16 cellular contexts compared by ENCODE assay signal in the genomic region with DNA sequence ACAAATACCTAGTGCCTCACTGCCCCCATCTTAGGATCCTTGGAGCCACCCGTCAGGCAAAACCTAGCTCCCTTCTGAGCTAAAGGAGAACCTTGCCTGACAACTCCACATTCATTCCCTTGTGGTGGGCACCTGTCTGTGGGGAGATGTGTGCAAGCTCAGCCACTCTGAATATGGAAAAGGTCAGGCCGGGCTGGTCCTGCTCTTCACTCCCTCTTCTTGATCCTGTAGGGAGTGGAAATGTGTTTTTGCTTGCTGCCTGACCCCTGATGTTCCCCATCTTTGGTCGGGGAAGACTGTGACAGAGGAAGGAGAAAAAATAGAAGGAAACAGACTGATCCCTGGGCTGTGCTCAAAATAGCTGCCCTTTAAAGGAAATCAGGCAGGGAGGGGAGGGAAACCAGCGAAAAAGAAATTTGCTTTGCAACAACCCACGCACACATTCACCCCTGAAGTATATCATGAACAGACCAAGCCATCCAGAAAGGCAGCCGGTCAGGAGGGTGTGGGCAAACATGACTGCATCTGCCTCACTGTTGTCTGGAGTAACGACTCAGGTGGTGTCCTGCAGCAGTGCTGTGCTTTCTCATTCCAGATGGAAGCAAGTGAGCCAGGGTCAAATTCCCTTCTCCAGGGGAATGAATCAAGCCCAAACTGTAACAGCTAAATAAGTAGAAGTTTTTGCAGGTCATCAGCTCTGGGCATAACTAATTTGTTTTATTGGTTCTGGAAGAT.
A peak's percentile ranks its signal among the peaks of the same experiment; 100 is the strongest.
DNase-seq lines count a peak whose midpoint lies in the region; ATAC-seq, FAIRE-seq and TF ChIP-seq lines count a peak whose summit lies in the region.
"Had no signal": no experiment of that assay in that cellular context is flagged by ENCODE, and none has a peak within 500 bp of the region (broad histone marks: within the 10 kb centered on the region; RNA-seq: fewer than 3 reads in every experiment).

No MANE protein-coding gene starts in this region.

- FAIRE-seq in bronchial epithelial cell (lab: Jason Lieb, UNC): no peak
- FAIRE-seq: A549, endometrium had no signal

- peaks cover 3% of the 10 kb centered on the region for H3K36me3 ChIP-seq in bronchial epithelial cell (ENCODE audit: control insufficient read depth, insufficient read depth, low read length)
- no peaks in the 10 kb centered on the region for H3K36me3 ChIP-seq in kidney epithelial cell (ENCODE audit: control insufficient read depth, insufficient read depth, low read length)
- peaks cover 0 to 7% (median 0%) of the 10 kb centered on the region in 3 donors for H3K36me3 ChIP-seq in tibial artery
- H3K36me3 ChIP-seq: MG63 had no signal

- H3K27ac ChIP-seq in tibial artery: peak overlapping the region; percentile 26 to 59
- H3K27ac ChIP-seq: A549, SJSA1, upper lobe of left lung had no signal

- DNase-seq in NCI-H345 (lab: John Stamatoyannopoulos, UW) (peak; percentile 14), NCI-H345 treated with DMSO at 0.1 percent for 48 hours (lab: John Stamatoyannopoulos, UW; ENCODE audit: unreplicated experiment) (no peak), bronchial epithelial cell (ENCODE audit: low read depth) (peak; percentile 10), kidney epithelial cell (ENCODE audit: low read depth) (peak; percentile 7), tibial artery (no peak), cortex of kidney (lab: John Stamatoyannopoulos, UW) (no peak), Right ventricle myocardium inferior (ENCODE audit: missing footprints) (no peak)
- DNase-seq: activated CD8-positive, alpha-beta memory T cell treated with anti-CD3 and anti-CD28 coated beads, Interleukin-2, amount 50 U/mL, for 48 hours; DND-41; MG63; NCI-H524 treated with DMSO at 0.1 percent for 48 hours; upper lobe of left lung had no signal

- intact Hi-C loops in tibial artery (cut with DNase I; ENCODE audit: low total_unique reads) (no loop called here), Right ventricle myocardium inferior (cut with DNase I) (no loop called here)

- H3K4me3 ChIP-seq in bronchial epithelial cell (ENCODE audit: low read depth, low read length) (no peak overlapping the region), kidney epithelial cell (ENCODE audit: low read depth, low read length) (no peak overlapping the region), tibial artery (peak overlapping the region in 1 of 2 donors; percentile 10)
- H3K4me3 ChIP-seq: A549, MG63, SJSA1, upper lobe of left lung had no signal

- H3K27me3 ChIP-seq in bronchial epithelial cell (ENCODE audit: control insufficient read depth, insufficient read depth, low read length): no peaks in the 10 kb centered on the region
- no peaks in the 10 kb centered on the region for H3K27me3 ChIP-seq in kidney epithelial cell (ENCODE audit: control insufficient read depth, insufficient read depth, low read length)
- H3K27me3 ChIP-seq in tibial artery: no peaks in the 10 kb centered on the region
- H3K27me3 ChIP-seq: MG63, SJSA1, upper lobe of left lung had no signal

- no peak for TF ChIP-seq CTCF in bronchial epithelial cell (IDR thresholded peaks at IDR 0.05; ENCODE audit: insufficient read depth, low read length, severe bottlenecking)
- TF ChIP-seq CTCF in kidney epithelial cell (IDR thresholded peaks at IDR 0.05; ENCODE audit: insufficient read depth, low read length, poor library complexity, severe bottlenecking): no peak
- no peak for TF ChIP-seq CTCF in tibial artery (IDR thresholded peaks at IDR 0.05)

- ATAC-seq in esophagus mucosa (no peak), Right ventricle myocardium inferior (no peak)
- ATAC-seq: A549 had no signal

- H3K9me3 ChIP-seq in tibial artery: no peaks in the 10 kb centered on the region
- H3K9me3 ChIP-seq: A549, MG63, SJSA1, upper lobe of left lung had no signal

- peaks cover 0 to 18% (median 13%) of the 10 kb centered on the region in 4 donors for H3K4me1 ChIP-seq in tibial artery
- H3K4me1 ChIP-seq: A549, SJSA1, upper lobe of left lung had no signal

Comparison
In these comparisons a context has a peak if more than half of its experiments do, and no peak if none do; other contexts are left out.
1. DNase-seq: peak in NCI-H345 (single experiment), bronchial epithelial cell (single experiment) and kidney epithelial cell (single experiment); none in NCI-H345 treated with DMSO at 0.1 percent for 48 hours (single experiment), tibial artery (0 of 2), cortex of kidney (single experiment) and Right ventricle myocardium inferior (single experiment).